ENCODE assay signal across 10 cellular contexts in genomic region chr2:43239981-43240761, GRCh38. TPM values are rescaled to one million over a fixed set of nuclear protein-coding genes. Genes with fewer than 3 reads are reported as not detected.
DNase-seq lines count a peak whose midpoint lies in the region; ATAC-seq, FAIRE-seq and TF ChIP-seq lines count a peak whose summit lies in the region.
"Had no signal": no experiment of that assay in that cellular context is flagged by ENCODE, and none has a peak within 500 bp of the region (broad histone marks: within the 10 kb centered on the region; RNA-seq: fewer than 3 reads in every experiment).

No MANE protein-coding gene starts in this region.

- H2AFZ ChIP-seq in K562 (ENCODE audit: low read depth, low read length) = no peak overlapping the region

- H3K4me3 ChIP-seq in K562 = no peak overlapping the region
- no peak overlapping the region for H3K4me3 ChIP-seq in naive thymus-derived CD4-positive, alpha-beta T cell (ENCODE audit: low read length)

- TF ChIP-seq CTCF in GM10266 (IDR thresholded peaks at IDR 0.05; ENCODE audit: control insufficient read depth, insufficient read depth, low read depth, missing control alignments) = peak; percentile 39
- peak; percentile 37 to 49 (median 47); a peak in 4 of 6 replicates for TF ChIP-seq CTCF in K562 (IDR thresholded peaks at IDR 0.05 in 2 of 3, conservative IDR thresholded peaks at IDR 0.05 in 1 of 3; ENCODE audit: insufficient read depth in 2 of 3, low read depth in 1 of 3, low read length in 3 of 3)

- H3K79me2 ChIP-seq in K562 (ENCODE audit: control insufficient read depth, insufficient read depth, low read length) = no peaks in the 10 kb centered on the region

- DNase-seq in GM10266 (ENCODE audit: extremely low spot score) (peak; percentile 57), K562 (ENCODE audit: extremely low read depth in 1 of 4, low spot score in 3 of 4) (peak in 2 of 4 experiments; percentile 22 to 24), NCI-H526 (lab: John Stamatoyannopoulos, UW) (no peak), NCI-H2107 treated with DMSO at 0.1 percent for 48 hours (lab: John Stamatoyannopoulos, UW; ENCODE audit: unreplicated experiment) (no peak), cerebellar nuclear complex (lab: John Stamatoyannopoulos, UW) (no peak), HEK293T (ENCODE audit: extremely low spot score) (no peak)
- DNase-seq in naive thymus-derived CD4-positive, alpha-beta T cell = no peak
- DNase-seq: activated naive CD4-positive, alpha-beta T cell treated with Interleukin-2 at 50 U/mL for 16 hours; NCI-H2029 treated with DMSO at 0.1 percent for 48 hours had no signal

- TF ChIP-seq EP300 in K562 (IDR thresholded peaks at IDR 0.05; ENCODE audit: low read length) = no peak

- FAIRE-seq in K562 (lab: Jason Lieb, UNC) = no peak

- TF ChIP-seq POLR2A in K562 (conservative IDR thresholded peaks at IDR 0.05) = no peak

- CTCF ChIA-PET in K562 (lab: Yijun Ruan, JAX; ENCODE audit: low intra/inter-chr PET ratio) (interaction anchor here (0.6 to 1.1 kb wide), 4 partner anchors 264 to 413 kb away, joined by 3 to 4 read pairs (median 3); no protein-coding TSS in a partner anchor), HEK293T (lab: Yijun Ruan, JAX) (interaction anchor here (0.9 to 1.5 kb wide), 2 partner anchors 11 to 244 kb away, joined by 3 to 6 read pairs; no protein-coding TSS in a partner anchor)
- CTCF ChIA-PET in naive thymus-derived CD4-positive, alpha-beta T cell (lab: Charles Lee) = interaction anchor here (0.7 to 1.5 kb wide), 3 partner anchors 11 to 265 kb away, joined by 3 to 5 read pairs (median 5); no protein-coding TSS in a partner anchor

- ATAC-seq in HG02798 (IDR thresholded peaks at IDR 0.05; ENCODE audit: poor library complexity, unreplicated experiment) (peak; percentile 63), K562 (peak; percentile 61)
- peak; percentile 73 for ATAC-seq in naive thymus-derived CD4-positive, alpha-beta T cell

- H3K27ac Mint-ChIP-seq in naive thymus-derived CD4-positive, alpha-beta T cell = peak overlapping the region in 4 of 9 donors; percentile 4 to 38 (median 34)

- H4K20me1 ChIP-seq in K562 (replicated peaks; ENCODE audit: control insufficient read depth, insufficient read depth, low read length) = no peaks in the 10 kb centered on the region

- intact Hi-C loops in K562 (cut with micrococcal nuclease) = no loop called here
- intact Hi-C loops in naive thymus-derived CD4-positive, alpha-beta T cell (cut with micrococcal nuclease) = no loop called here

- no TSS peak for BruUV-seq in K562 (replicated peaks; lab: Mats Ljungman, UMichigan)

- no peaks in the 10 kb centered on the region for H3K36me3 ChIP-seq in K562 (ENCODE audit: control insufficient read depth, insufficient read depth, low read length)
- peaks cover 0 to 12% (median 0%) of the 10 kb centered on the region in 3 experiments for H3K36me3 ChIP-seq in naive thymus-derived CD4-positive, alpha-beta T cell (ENCODE audit: control insufficient read depth in 2 of 3, insufficient read depth in 3 of 3, low read length in 3 of 3)

- in situ Hi-C loops in K562 (cut with MboI) = loop anchor here (10.0 kb wide), 1 partner anchor 265 kb away; no protein-coding TSS in a partner anchor

- H3K4me1 ChIP-seq in K562 (replicated peaks in 1 of 2; ENCODE audit: control insufficient read depth in 2 of 2, insufficient read depth in 2 of 2, low read length in 2 of 2) = no peaks in the 10 kb centered on the region; a peak in 1 of 5 replicates
- H3K4me1 ChIP-seq in naive thymus-derived CD4-positive, alpha-beta T cell (ENCODE audit: control insufficient read depth in 2 of 2, insufficient read depth in 2 of 2, low read length in 2 of 2) = peaks cover 0 to 4% of the 10 kb centered on the region in 2 donors

- no peaks in the 10 kb centered on the region for H3K9me3 ChIP-seq in K562 (replicated peaks; ENCODE audit: control insufficient read depth, insufficient read depth, low read depth, low read length)
- no peaks in the 10 kb centered on the region for H3K9me3 ChIP-seq in naive thymus-derived CD4-positive, alpha-beta T cell (ENCODE audit: control insufficient read depth in 2 of 3, low read length in 3 of 3)

- H3K9me3 Mint-ChIP-seq in naive thymus-derived CD4-positive, alpha-beta T cell = no peaks in the 10 kb centered on the region

- peak overlapping the region in 1 of 2 experiments; percentile 74; a peak in 1 of 4 replicates for H3K9ac ChIP-seq in K562 (ENCODE audit: insufficient read depth in 1 of 2, low read depth in 2 of 2, low read length in 2 of 2)

- H3K36me3 Mint-ChIP-seq in naive thymus-derived CD4-positive, alpha-beta T cell = peaks cover 4 to 16% (median 9%) of the 10 kb centered on the region in 5 donors

- H3K4me3 Mint-ChIP-seq in naive thymus-derived CD4-positive, alpha-beta T cell = no peak overlapping the region

- no peaks in the 10 kb centered on the region for H3K27me3 ChIP-seq in K562 (ENCODE audit: control insufficient read depth in 2 of 2, insufficient read depth in 2 of 2, low read length in 2 of 2)
- H3K27me3 ChIP-seq in naive thymus-derived CD4-positive, alpha-beta T cell (ENCODE audit: control insufficient read depth in 2 of 2, insufficient read depth in 2 of 2, low read length in 2 of 2) = no peaks in the 10 kb centered on the region

- no peak overlapping the region for H3K4me2 ChIP-seq in K562 (ENCODE audit: insufficient read depth, low read length)

- H3K4me1 Mint-ChIP-seq in naive thymus-derived CD4-positive, alpha-beta T cell = peaks cover 4 to 24% (median 16%) of the 10 kb centered on the region in 7 donors

- H3K27me3 Mint-ChIP-seq in naive thymus-derived CD4-positive, alpha-beta T cell = no peaks in the 10 kb centered on the region

- no peak overlapping the region for H3K27ac ChIP-seq in K562 (ENCODE audit: extremely low read depth, low read depth, low read length)
- H3K27ac ChIP-seq in naive thymus-derived CD4-positive, alpha-beta T cell (ENCODE audit: low read depth, low read length) = no peak overlapping the region

- POLR2A ChIA-PET in K562 (lab: Yijun Ruan, JAX) = interaction anchor here (0.7 to 2.3 kb wide), 3 partner anchors 12 to 238 kb away, joined by 3 to 9 read pairs (median 3); no protein-coding TSS in a partner anchor
- POLR2A ChIA-PET in naive thymus-derived CD4-positive, alpha-beta T cell (lab: Charles Lee) = no interaction called here
- POLR2A ChIA-PET in HEK293T (lab: Yijun Ruan, JAX) = interaction anchor here (1.3 kb wide), 1 partner anchor 14 kb away, joined by 5 read pairs; the partner anchor contains the start of gene ZFP36L2

- 67% methylated on average over 13 of the region's 13 CpGs for WGBS in K562 (ENCODE audit: insufficient coverage, low coverage, missing lambda C conversion rate)

- no peaks in the 10 kb centered on the region for H3K9me1 ChIP-seq in K562 (ENCODE audit: control insufficient read depth, insufficient read depth, low read length)

- TF ChIP-seq RAD21 in K562 (CRISPR knock-in tag; conservative IDR thresholded peaks at IDR 0.05 in 1 of 2, IDR thresholded peaks at IDR 0.05 in 1 of 2) = peak; percentile 30 to 49; a peak in 3 of 4 replicates

TF ChIP-seq in K562, 482 proteins besides CTCF, POLR2A, EP300 and RAD21 (continues in another document):
- no peak for TF ChIP-seq CBFA2T3 (IDR thresholded peaks at IDR 0.05)
- no peak for TF ChIP-seq NFXL1 (CRISPR knock-in tag; IDR thresholded peaks at IDR 0.05)
- TF ChIP-seq HDAC2 (IDR thresholded peaks at IDR 0.05) = no peak
- TF ChIP-seq RBM15 (IDR thresholded peaks at IDR 0.05; ENCODE audit: insufficient read depth, low read length) = no peak

TF ChIP-seq in HEK293T, 16 proteins besides CTCF, POLR2A, EP300 and RAD21:
- no peak for TF ChIP-seq BHLHE40 (IDR thresholded peaks at IDR 0.05; ENCODE audit: borderline replicate concordance)
- no peak for TF ChIP-seq ELF4 (IDR thresholded peaks at IDR 0.05)
- TF ChIP-seq NFRKB (IDR thresholded peaks at IDR 0.05) = no peak
- TF ChIP-seq LEF1 (IDR thresholded peaks at IDR 0.05; ENCODE audit: borderline replicate concordance) = no peak
- no peak for TF ChIP-seq FOXM1 (IDR thresholded peaks at IDR 0.05; ENCODE audit: borderline replicate concordance)
- no peak for TF ChIP-seq HDGF (IDR thresholded peaks at IDR 0.05; ENCODE audit: borderline replicate concordance)
TF ChIP-seq in HEK293T: peak in this region for 0.

RNA-seq across cellular contexts. Expression of gene ZFP36L2, which starts 13.8 kb away (rescaled TPM):
- total RNA-seq in K562 (2011; cell fraction: chromatin; rRNA removed; ENCODE audit: low replicate concordance) = 9.5 and 13.7 TPM in 2 replicates
- total RNA-seq in K562 (2011; cell fraction: nucleolus; rRNA removed) = 9.7 and 10.2 TPM in 2 replicates
- 11.8 and 19.4 TPM in 2 replicates for total RNA-seq in K562 (2011; cell fraction: nucleoplasm; rRNA removed)
- 4.1 and 6.2 TPM in 2 replicates for total RNA-seq in K562 (2014; rRNA removed)
- total RNA-seq in K562 (2014; rRNA removed; fragmentation: Illumina TruSeq; extraction: Trizol) = 6.2 and 6.4 TPM in 2 replicates
- total RNA-seq in K562 (2015; rRNA removed; fragmentation: Illumina TruSeq; extraction: Trizol) = 6.6 and 7.9 TPM in 2 replicates
- 60.6 and 62.1 TPM in 2 replicates for total RNA-seq in K562 (2021)
- 6.5 and 11.7 TPM in 2 replicates for polyA plus RNA-seq in K562 (2011; rRNA removed)
- 3.1 and 12.8 TPM in 2 replicates for polyA plus RNA-seq in K562 (2011; cell fraction: cytosol; rRNA removed)
- 6.0 and 19.0 TPM in 2 replicates for polyA plus RNA-seq in K562 (2011; cell fraction: nucleus; rRNA removed)
- polyA plus RNA-seq in K562 (2012) = 27.2 and 38.8 TPM in 2 replicates
- 20.0 and 20.3 TPM in 2 replicates for polyA plus RNA-seq in K562 (2014; fragmentation: Illumina TruSeq; extraction: Trizol)
- 10 to 100 TPM; 32.4 to 42.8 TPM for polyA plus RNA-seq in K562 (2014; fragmentation: Nextera tagmentation; extraction: Ambion mirVana)
- 21.8 and 23.7 TPM in 2 replicates for polyA plus RNA-seq in K562 (2014; rRNA removed)
- polyA minus RNA-seq in K562 (2011; rRNA and poly(A)+ RNA removed) = 4.3 and 5.1 TPM in 2 replicates
- 17.1 and 23.8 TPM in 2 replicates for polyA minus RNA-seq in K562 (2011; cell fraction: cytosol; rRNA and poly(A)+ RNA removed)
- 6.4 and 8.1 TPM in 2 replicates for polyA minus RNA-seq in K562 (2011; cell fraction: nucleus; rRNA and poly(A)+ RNA removed)
- 100 to 1,000 TPM; 231 to 747 (median 389) TPM for total RNA-seq in naive thymus-derived CD4-positive, alpha-beta T cell
- polyA plus RNA-seq in naive thymus-derived CD4-positive, alpha-beta T cell = 100 to 1,000 TPM; 252 to 411 TPM
